Comparison of ENCODE assay signal across 8 cellular contexts in genomic region chr14:71319646-71320045, GRCh38. TPM values are rescaled to one million over a fixed set of nuclear protein-coding genes. Genes with fewer than 3 reads are reported as not detected.
DNase-seq lines count a peak whose midpoint lies in the region; ATAC-seq and TF ChIP-seq lines count a peak whose summit lies in the region.

No MANE protein-coding gene starts in this region.

- H3K4me2 ChIP-seq in Loucy (ENCODE audit: low read depth, low read length, poor library complexity, severe bottlenecking), result peak overlapping the region; percentile 87

- peak overlapping the region; percentile 83 for H3K4me3 Mint-ChIP-seq in activated naive CD4-positive, alpha-beta T cell treated with anti-CD3 and anti-CD28 coated beads for 36 hours
- peak overlapping the region; percentile 84 for H3K4me3 Mint-ChIP-seq in activated naive CD8-positive, alpha-beta T cell treated with anti-CD3 and anti-CD28 coated beads, Interleukin-2, amount 10 ng/mL, durations not matched to agents 7 days and 5 days

- no peak for TF ChIP-seq POLR2A in spleen (IDR thresholded peaks at IDR 0.05)

- intact Hi-C loops in activated naive CD4-positive, alpha-beta T cell treated with anti-CD3 and anti-CD28 coated beads for 36 hours (cut with micrococcal nuclease), result loop anchor here (1.0 to 10.0 kb wide), 14 partner anchors 14 to 665 kb away; partner anchors contain the start of gene PCNX1
- intact Hi-C loops in spleen (cut with DNase I; ENCODE audit: low total_unique reads), result loop anchor here (10.0 kb wide), 4 partner anchors 85 to 435 kb away; no protein-coding TSS in a partner anchor

- H4K20me1 ChIP-seq in Loucy (ENCODE audit: insufficient read depth, low read length, poor library complexity, severe bottlenecking), result peaks cover 29% of the 10 kb centered on the region

- H3K36me3 ChIP-seq in Loucy (ENCODE audit: insufficient read depth, low read length) (no peaks in the 10 kb centered on the region), spleen (no peaks in the 10 kb centered on the region)

- peaks cover 33% of the 10 kb centered on the region for H3K4me1 ChIP-seq in Loucy (ENCODE audit: insufficient read depth, low read length, poor library complexity, severe bottlenecking)
- peaks cover 17 to 50% (median 37%) of the 10 kb centered on the region in 6 donors for H3K4me1 ChIP-seq in spleen

- ATAC-seq in activated naive CD8-positive, alpha-beta T cell treated with anti-CD3 and anti-CD28 coated beads, Interleukin-2, amount 10 ng/mL, durations not matched to agents 7 days and 5 days (ENCODE audit: low read depth), result no peak
- ATAC-seq in GM21526 (IDR thresholded peaks at IDR 0.05; ENCODE audit: low FRiP score, unreplicated experiment), result no peak

- H3K4me1 Mint-ChIP-seq in activated naive CD4-positive, alpha-beta T cell treated with anti-CD3 and anti-CD28 coated beads for 36 hours (ENCODE audit: low read depth), result peaks cover 33% of the 10 kb centered on the region
- H3K4me1 Mint-ChIP-seq in activated naive CD8-positive, alpha-beta T cell treated with anti-CD3 and anti-CD28 coated beads, Interleukin-2, amount 10 ng/mL, durations not matched to agents 7 days and 5 days, result peaks cover 33% of the 10 kb centered on the region

- CTCF ChIA-PET in activated naive CD4-positive, alpha-beta T cell treated with anti-CD3 and anti-CD28 coated beads for 36 hours (lab: Charles Lee), result interaction anchor here (1.0 kb wide), 1 partner anchor 10 kb away, joined by 3 read pairs; no protein-coding TSS in a partner anchor

- H3K9me3 ChIP-seq in Loucy (ENCODE audit: insufficient read depth, low read depth, low read length), result no peaks in the 10 kb centered on the region
- no peaks in the 10 kb centered on the region for H3K9me3 ChIP-seq in iPS-18c (ENCODE audit: control insufficient read depth, insufficient read depth, low read length)
- H3K9me3 ChIP-seq in spleen, result no peaks in the 10 kb centered on the region

- peak overlapping the region; percentile 34 for H3K9ac ChIP-seq in Loucy (ENCODE audit: low read depth, low read length, poor library complexity, severe bottlenecking)

- TF ChIP-seq CTCF in Loucy (conservative IDR thresholded peaks at IDR 0.05; ENCODE audit: low read length) (no peak), spleen (IDR thresholded peaks at IDR 0.05 in 8 of 11, conservative IDR thresholded peaks at IDR 0.05 in 3 of 11) (no peak)

- no peaks in the 10 kb centered on the region for H3K27me3 Mint-ChIP-seq in activated naive CD4-positive, alpha-beta T cell treated with anti-CD3 and anti-CD28 coated beads for 36 hours (ENCODE audit: low read depth)
- peaks cover 7% of the 10 kb centered on the region for H3K27me3 Mint-ChIP-seq in activated naive CD8-positive, alpha-beta T cell treated with anti-CD3 and anti-CD28 coated beads, Interleukin-2, amount 10 ng/mL, durations not matched to agents 7 days and 5 days

- H3K9me2 ChIP-seq in Loucy (replicated peaks; ENCODE audit: low read depth, low read length), result no peaks in the 10 kb centered on the region

- WGBS in spleen, 5 donors, result 12 to 26% (median 18%) methylated on average over 5 of the region's 5 CpGs

- no peaks in the 10 kb centered on the region for H3K9me3 Mint-ChIP-seq in activated naive CD4-positive, alpha-beta T cell treated with anti-CD3 and anti-CD28 coated beads for 36 hours
- peaks cover 3% of the 10 kb centered on the region for H3K9me3 Mint-ChIP-seq in activated naive CD8-positive, alpha-beta T cell treated with anti-CD3 and anti-CD28 coated beads, Interleukin-2, amount 10 ng/mL, durations not matched to agents 7 days and 5 days

- H3K79me2 ChIP-seq in Loucy (ENCODE audit: insufficient read depth, low read length), result peaks cover 42% of the 10 kb centered on the region

- peak overlapping the region; percentile 71 for H3K27ac Mint-ChIP-seq in activated naive CD4-positive, alpha-beta T cell treated with anti-CD3 and anti-CD28 coated beads for 36 hours
- H3K27ac Mint-ChIP-seq in activated naive CD8-positive, alpha-beta T cell treated with anti-CD3 and anti-CD28 coated beads, Interleukin-2, amount 10 ng/mL, durations not matched to agents 7 days and 5 days, result peak overlapping the region; percentile 71

- H3K27me3 ChIP-seq in Loucy (ENCODE audit: insufficient read depth, low read length, poor library complexity, severe bottlenecking) (no peaks in the 10 kb centered on the region), spleen (replicated peaks in 1 of 7) (no peaks in the 10 kb centered on the region)

- H2AFZ ChIP-seq in Loucy (ENCODE audit: low read length), result no peak overlapping the region

- H3K4me3 ChIP-seq in Loucy (ENCODE audit: low read length, poor library complexity, severe bottlenecking) (peak overlapping the region; percentile 87), iPS-18c (ENCODE audit: insufficient read depth, low read depth, low read length) (peak overlapping the region; percentile 91; the same call in 1 of the 2 replicates), spleen (peak overlapping the region; percentile 63 to 88 (median 74))

- no peaks in the 10 kb centered on the region for H3K36me3 Mint-ChIP-seq in activated naive CD4-positive, alpha-beta T cell treated with anti-CD3 and anti-CD28 coated beads for 36 hours (ENCODE audit: low read depth)
- peaks cover 8% of the 10 kb centered on the region for H3K36me3 Mint-ChIP-seq in activated naive CD8-positive, alpha-beta T cell treated with anti-CD3 and anti-CD28 coated beads, Interleukin-2, amount 10 ng/mL, durations not matched to agents 7 days and 5 days

- peaks cover 5% of the 10 kb centered on the region; the same call in 1 of the 2 replicates for H3F3A ChIP-seq in Loucy (ENCODE audit: low read depth)

- DNase-seq in activated naive CD4-positive, alpha-beta T cell treated with anti-CD3 and anti-CD28 coated beads for 36 hours, result peak; percentile 7
- no peak for DNase-seq in activated naive CD4-positive, alpha-beta T cell (lab: John Stamatoyannopoulos, UW)
- no peak for DNase-seq in activated naive CD8-positive, alpha-beta T cell treated with anti-CD3 and anti-CD28 coated beads, Interleukin-2, amount 10 ng/mL, durations not matched to agents 7 days and 5 days
- DNase-seq in spleen (no peak), MV-4-11 (lab: John Stamatoyannopoulos, UW) (no peak)

- peak overlapping the region; percentile 48 to 99 (median 99) for H3K27ac ChIP-seq in spleen

- POLR2A ChIA-PET in activated naive CD8-positive, alpha-beta T cell treated with anti-CD3 and anti-CD28 coated beads, Interleukin-2, amount 10 ng/mL, durations not matched to agents 7 days and 5 days (lab: Charles Lee), result interaction anchor here (0.5 to 2.5 kb wide), 3 partner anchors 57 to 1101 kb away, joined by 3 to 7 read pairs (median 4); no protein-coding TSS in a partner anchor

RNA-seq across cellular contexts. Expression of gene SIPA1L1, which starts 0.6 kb away (rescaled TPM):
- 10 to 100 TPM; 33.2 to 34.6 TPM for total RNA-seq in activated naive CD4-positive, alpha-beta T cell treated with anti-CD3 and anti-CD28 coated beads for 36 hours
- 10 to 100 TPM; 45.8 to 48.7 TPM for total RNA-seq in activated naive CD8-positive, alpha-beta T cell treated with anti-CD3 and anti-CD28 coated beads, Interleukin-2, amount 10 ng/mL, durations not matched to agents 7 days and 5 days
- total RNA-seq in spleen, result 100 to 1,000 TPM in 6 of 7 donors, 10 to 100 TPM in 1; 98.7 to 167 (median 146) TPM
- polyA plus RNA-seq in spleen, result 10 to 100 TPM; 11.9 to 27.9 (median 21.5) TPM
